ENCODE assay signal across 11 cellular contexts in genomic region chr5:96297867-96298266, GRCh38.
DNase-seq lines count a peak whose midpoint lies in the region; ATAC-seq and TF ChIP-seq lines count a peak whose summit lies in the region.
"Had no signal": no experiment of that assay in that cellular context is flagged by ENCODE, and none has a peak within 500 bp of the region (broad histone marks: within the 10 kb centered on the region; RNA-seq: fewer than 3 reads in every experiment).

No MANE protein-coding gene starts in this region.

- H3K4me3 ChIP-seq in adipocyte (ENCODE audit: low read length) (no peak overlapping the region), hepatocyte (no peak overlapping the region), upper lobe of left lung (no peak overlapping the region), HAP-1 (no peak overlapping the region)
- H3K4me3 ChIP-seq: SJSA1 had no signal

- H3K9ac ChIP-seq in adipocyte (ENCODE audit: low read length) = peak overlapping the region; percentile 85

- TF ChIP-seq CTCF in hepatocyte (IDR thresholded peaks at IDR 0.05; ENCODE audit: poor library complexity) (no peak), upper lobe of left lung (IDR thresholded peaks at IDR 0.05) (no peak)

- intact Hi-C loops in left cardiac atrium (cut with DNase I) = no loop called here
- intact Hi-C loops in cardiac septum (cut with DNase I) = no loop called here
- intact Hi-C loops in posterior cingulate gyrus (cut with DNase I) = no loop called here

- in situ Hi-C loops in HAP-1 (cut with MboI; ENCODE audit: low sequenced_read_pairs) = no loop called here

- H3K27ac ChIP-seq in hepatocyte (peak overlapping the region; percentile 88), upper lobe of left lung (peak overlapping the region; percentile 7 to 61 (median 35))
- H3K27ac ChIP-seq: SJSA1 had no signal

- no peaks in the 10 kb centered on the region for H4K20me1 ChIP-seq in hepatocyte (ENCODE audit: insufficient read depth, poor library complexity, severe bottlenecking)

- DNase-seq in left cardiac atrium (no peak), cardiac septum (ENCODE audit: low spot score) (no peak), adipocyte (ENCODE audit: low read depth) (peak; percentile 95), hepatocyte (ENCODE audit: low spot score) (peak; percentile 66), upper lobe of left lung (peak in 1 of 2 donors; percentile 34), HAP-1 (ENCODE audit: low spot score in 2 of 2) (no peak), posterior cingulate gyrus (no peak), putamen (ENCODE audit: low spot score) (no peak)
- DNase-seq: ACHN, NCI-H1436 treated with DMSO at 0.1 percent for 48 hours had no signal

- H3K9me3 ChIP-seq in adipocyte (ENCODE audit: control insufficient read depth, low read length) = peaks cover 11% of the 10 kb centered on the region
- peaks cover 6% of the 10 kb centered on the region for H3K9me3 ChIP-seq in hepatocyte (ENCODE audit: low read depth)
- H3K9me3 ChIP-seq in upper lobe of left lung = peaks cover 0 to 8% (median 0%) of the 10 kb centered on the region in 4 donors
- peaks cover 1% of the 10 kb centered on the region; the same call in 1 of the 2 replicates for H3K9me3 ChIP-seq in HAP-1
- H3K9me3 ChIP-seq: SJSA1 had no signal

- ATAC-seq in left cardiac atrium = peak; percentile 23 to 63
- peak; percentile 15 to 59 for ATAC-seq in upper lobe of left lung (ENCODE audit: low FRiP score in 2 of 2)

- peaks cover 54% of the 10 kb centered on the region for H3K4me1 ChIP-seq in adipocyte (ENCODE audit: control insufficient read depth, insufficient read depth, low read length)
- H3K4me1 ChIP-seq in hepatocyte (ENCODE audit: insufficient read depth) = peaks cover 9% of the 10 kb centered on the region
- H3K4me1 ChIP-seq in upper lobe of left lung = peaks cover 0 to 3% (median 0%) of the 10 kb centered on the region in 4 donors
- peaks cover 7% of the 10 kb centered on the region; the same call in 1 of the 2 replicates for H3K4me1 ChIP-seq in HAP-1

- no peak overlapping the region for H3K4me2 ChIP-seq in hepatocyte

- H3K36me3 ChIP-seq in adipocyte (ENCODE audit: control insufficient read depth, insufficient read depth, low read length, severe bottlenecking) (no peaks in the 10 kb centered on the region), hepatocyte (replicated peaks; ENCODE audit: insufficient read depth, low read depth) (no peaks in the 10 kb centered on the region), upper lobe of left lung (no peaks in the 10 kb centered on the region), HAP-1 (replicated peaks) (no peaks in the 10 kb centered on the region)
- H3K36me3 ChIP-seq: SJSA1 had no signal

- H3K27me3 ChIP-seq in adipocyte (replicated peaks; ENCODE audit: control insufficient read depth, insufficient read depth, low read length) (no peaks in the 10 kb centered on the region), hepatocyte (no peaks in the 10 kb centered on the region), upper lobe of left lung (no peaks in the 10 kb centered on the region), HAP-1 (ENCODE audit: low read depth) (no peaks in the 10 kb centered on the region)
- H3K27me3 ChIP-seq: SJSA1 had no signal

- no peak overlapping the region for H2AFZ ChIP-seq in hepatocyte

- no peaks in the 10 kb centered on the region for H3K79me2 ChIP-seq in hepatocyte

- no peaks in the 10 kb centered on the region for H3K9me2 ChIP-seq in hepatocyte (replicated peaks; ENCODE audit: insufficient read depth)

- TF ChIP-seq POLR2A in upper lobe of left lung (IDR thresholded peaks at IDR 0.05) = peak in 1 of 4 donors; percentile 9

- WGBS in hepatocyte (ENCODE audit: low lambda C conversion rate, missing lambda C conversion rate) = 43% methylated on average over 3 of the region's 3 CpGs
- 33 to 52% methylated on average over 3 of the region's 3 CpGs for WGBS in upper lobe of left lung, 2 donors

- TF ChIP-seq EP300 in upper lobe of left lung (IDR thresholded peaks at IDR 0.05) = peak in 2 of 4 donors; percentile 45 to 71

Comparison
In these comparisons a context has a peak if more than half of its experiments do, and no peak if none do; other contexts are left out.
1. DNase-seq: peak in adipocyte (single experiment) and hepatocyte (single experiment); none in left cardiac atrium (single experiment), cardiac septum (single experiment), HAP-1 (0 of 2), posterior cingulate gyrus (0 of 10) and putamen (single experiment).